8 cellular contexts compared by ENCODE assay signal in the genomic region with DNA sequence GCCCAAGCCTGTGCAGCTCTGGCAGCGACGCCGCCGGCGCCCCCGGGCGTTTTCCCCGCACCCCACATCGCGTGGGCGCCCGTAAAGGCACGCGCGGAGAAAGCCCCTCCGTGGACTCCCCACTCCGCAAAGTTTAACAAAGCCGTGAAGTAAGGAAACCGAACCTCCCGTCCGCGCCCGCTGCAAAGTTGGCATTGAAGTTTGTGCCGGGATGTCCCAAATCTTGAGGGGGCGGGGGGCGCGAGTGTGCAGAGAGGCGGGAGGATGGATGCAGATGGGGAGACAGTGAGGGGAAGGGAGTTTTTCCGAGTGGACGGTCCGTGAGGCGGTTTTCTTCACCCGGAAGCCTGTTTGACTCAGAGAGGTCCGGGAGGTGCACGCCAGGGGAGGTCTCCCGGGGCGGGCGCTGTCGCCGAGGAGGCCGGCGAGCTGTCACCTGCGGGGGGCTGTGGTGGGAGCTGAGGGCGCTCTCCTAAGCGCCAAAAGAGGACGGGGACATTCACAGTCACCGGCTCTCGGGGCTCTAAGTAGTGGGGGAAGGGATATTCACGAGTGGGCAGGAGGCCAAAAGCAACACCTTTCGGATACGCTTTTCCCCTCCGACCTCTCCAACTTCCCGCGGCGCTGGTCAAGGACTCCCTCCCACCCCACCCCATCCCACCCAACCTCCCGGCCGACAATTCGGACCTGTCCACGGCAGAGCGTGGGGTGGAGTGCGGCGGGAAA. TPM values are rescaled to one million over a fixed set of nuclear protein-coding genes. Genes with fewer than 3 reads are reported as not detected.
DNase-seq lines count a peak whose midpoint lies in the region; ATAC-seq and TF ChIP-seq lines count a peak whose summit lies in the region.

No MANE protein-coding gene starts in this region.

- no peaks in the 10 kb centered on the region for H3K9me3 Mint-ChIP-seq in activated CD4-positive, alpha-beta memory T cell treated with anti-CD3 and anti-CD28 coated beads for 36 hours

- no peak overlapping the region for H3K27ac Mint-ChIP-seq in activated CD4-positive, alpha-beta memory T cell treated with anti-CD3 and anti-CD28 coated beads for 36 hours

- DNase-seq in AG04449 (ENCODE audit: low read depth, low spot score) (no peak), germinal center (ENCODE audit: low spot score) (no peak)
- DNase-seq in activated CD4-positive, CD25-positive, alpha-beta regulatory T cell (lab: John Stamatoyannopoulos, UW), result no peak
- no peak for DNase-seq in activated CD4-positive, alpha-beta memory T cell treated with anti-CD3 and anti-CD28 coated beads for 36 hours

- no peaks in the 10 kb centered on the region for H3K36me3 Mint-ChIP-seq in activated CD4-positive, alpha-beta memory T cell treated with anti-CD3 and anti-CD28 coated beads for 36 hours

- peaks cover 100% of the 10 kb centered on the region for H3K27me3 ChIP-seq in HUES48 (ENCODE audit: control insufficient read depth, insufficient read depth, low read length)
- peaks cover 15% of the 10 kb centered on the region for H3K27me3 ChIP-seq in ectodermal cell (ENCODE audit: control insufficient read depth, insufficient read depth, low read length, poor library complexity, severe bottlenecking)
- no peaks in the 10 kb centered on the region for H3K27me3 ChIP-seq in mucosa of stomach (ENCODE audit: control insufficient read depth, insufficient read depth, low read length)

- H3K9ac ChIP-seq in HUES48 (ENCODE audit: low read depth, low read length) (no peak overlapping the region), mucosa of stomach (ENCODE audit: low read length) (peak overlapping the region; percentile 96)

- no peaks in the 10 kb centered on the region for H3K9me3 ChIP-seq in HUES48 (ENCODE audit: control insufficient read depth, insufficient read depth, low read length)
- H3K9me3 ChIP-seq in ectodermal cell (ENCODE audit: control insufficient read depth, low read length), result no peaks in the 10 kb centered on the region
- no peaks in the 10 kb centered on the region for H3K9me3 ChIP-seq in mucosa of stomach (ENCODE audit: control insufficient read depth, low read length)

- CTCF ChIA-PET in AG04449 (lab: Yijun Ruan, JAX), result interaction anchor here (0.7 to 4.5 kb wide), 15 partner anchors 9 to 670 kb away, joined by 3 to 46 read pairs (median 5); no protein-coding TSS in a partner anchor
- CTCF ChIA-PET in activated CD4-positive, alpha-beta memory T cell treated with anti-CD3 and anti-CD28 coated beads for 36 hours (lab: Charles Lee), result no interaction called here

- H3K4me1 ChIP-seq in HUES48 (ENCODE audit: control insufficient read depth, insufficient read depth, low read length) (peaks cover 29% of the 10 kb centered on the region), ectodermal cell (ENCODE audit: control insufficient read depth, insufficient read depth, low read length) (peaks cover 28% of the 10 kb centered on the region), mucosa of stomach (ENCODE audit: control insufficient read depth, insufficient read depth, low read length) (no peaks in the 10 kb centered on the region)

- H3K4me1 Mint-ChIP-seq in activated CD4-positive, alpha-beta memory T cell treated with anti-CD3 and anti-CD28 coated beads for 36 hours (ENCODE audit: low read depth), result peaks cover 16% of the 10 kb centered on the region

- H3K27me3 Mint-ChIP-seq in activated CD4-positive, alpha-beta memory T cell treated with anti-CD3 and anti-CD28 coated beads for 36 hours, result peaks cover 49% of the 10 kb centered on the region

- 1% methylated on average over 61 to 62 of the region's 62 CpGs for WGBS in ectodermal cell, 2 experiments

- POLR2A ChIA-PET in AG04449 (lab: Yijun Ruan, JAX), result interaction anchor here (0.6 to 2.0 kb wide), 4 partner anchors 9 to 111 kb away, joined by 3 to 12 read pairs (median 6); no protein-coding TSS in a partner anchor
- POLR2A ChIA-PET in activated CD4-positive, alpha-beta memory T cell treated with anti-CD3 and anti-CD28 coated beads for 36 hours (lab: Charles Lee), result no interaction called here

- H3K4me3 Mint-ChIP-seq in activated CD4-positive, alpha-beta memory T cell treated with anti-CD3 and anti-CD28 coated beads for 36 hours, result no peak overlapping the region

- no peak for TF ChIP-seq CTCF in AG04449 (IDR thresholded peaks at IDR 0.05; ENCODE audit: insufficient read depth, low read length, missing control alignments)

- ATAC-seq in HG03025 (IDR thresholded peaks at IDR 0.05; ENCODE audit: low FRiP score, unreplicated experiment), result no peak

- no peak overlapping the region for H3K27ac ChIP-seq in HUES48 (ENCODE audit: low read depth, low read length)
- no peak overlapping the region for H3K27ac ChIP-seq in ectodermal cell (ENCODE audit: insufficient read depth, low read depth, low read length, poor library complexity, severe bottlenecking)

- intact Hi-C loops in activated CD4-positive, alpha-beta memory T cell treated with anti-CD3 and anti-CD28 coated beads for 36 hours (cut with micrococcal nuclease), result no loop called here

- H3K36me3 ChIP-seq in HUES48 (ENCODE audit: control insufficient read depth, insufficient read depth, low read length) (no peaks in the 10 kb centered on the region), ectodermal cell (ENCODE audit: control insufficient read depth, insufficient read depth, low read length) (no peaks in the 10 kb centered on the region), mucosa of stomach (ENCODE audit: control insufficient read depth, insufficient read depth, low read length) (no peaks in the 10 kb centered on the region)

- H3K4me3 ChIP-seq in AG04449 (ENCODE audit: low read depth, low read length) (peak overlapping the region; percentile 81), HUES48 (ENCODE audit: low read depth, low read length) (peak overlapping the region; percentile 72), ectodermal cell (ENCODE audit: insufficient read depth, low read depth, low read length) (peak overlapping the region; percentile 88), mucosa of stomach (ENCODE audit: low read length) (peak overlapping the region; percentile 92)

RNA-seq across cellular contexts. Expression of a gene that starts 1.3 kb away (rescaled TPM):
- 532 TPM for polyA plus RNA-seq in ectodermal cell (2013, experiment 1 of 4)
- polyA plus RNA-seq in ectodermal cell (2013, experiment 2 of 4), result 611 TPM
- 377 TPM for polyA plus RNA-seq in ectodermal cell (2013, experiment 3 of 4)
- polyA plus RNA-seq in ectodermal cell (2013, experiment 4 of 4), result 459 TPM
- not detected for total RNA-seq in activated CD4-positive, alpha-beta memory T cell treated with anti-CD3 and anti-CD28 coated beads for 36 hours
